8 cellular contexts compared by ENCODE assay signal in genomic region chr10:49538381-49539319, GRCh38. TPM values are rescaled to one million over a fixed set of nuclear protein-coding genes. Genes with fewer than 3 reads are reported as not detected.
DNase-seq lines count a peak whose midpoint lies in the region; ATAC-seq and TF ChIP-seq lines count a peak whose summit lies in the region.

Gene ERCC6, minus strand, starts transcription at chr10:49539121.

- no peaks in the 10 kb centered on the region for H3K9me3 ChIP-seq in upper lobe of left lung

- peak; percentile 88 for TF ChIP-seq POLR2A in GM15510 (IDR thresholded peaks at IDR 0.05; ENCODE audit: borderline replicate concordance, extremely low read depth, insufficient read length)
- peak in 3 of 4 donors; percentile 85 to 89 (median 88) for TF ChIP-seq POLR2A in upper lobe of left lung (IDR thresholded peaks at IDR 0.05)

- H3K27me3 ChIP-seq in upper lobe of left lung = no peaks in the 10 kb centered on the region

- no peak for TF ChIP-seq EP300 in upper lobe of left lung (IDR thresholded peaks at IDR 0.05)

- TF ChIP-seq CTCF in upper lobe of left lung (IDR thresholded peaks at IDR 0.05) = peak in 3 of 6 experiments; percentile 12 to 39 (median 38)

- ATAC-seq in HG02884 (IDR thresholded peaks at IDR 0.05; ENCODE audit: unreplicated experiment) (peak; percentile 78), left cardiac atrium (peak; percentile 99), upper lobe of left lung (ENCODE audit: low FRiP score in 2 of 2) (peak; percentile 98)

- no peaks in the 10 kb centered on the region for H3K36me3 ChIP-seq in upper lobe of left lung

- H3K4me3 ChIP-seq in upper lobe of left lung = peak within 1 kb of the TSS; percentile 55 to 76 (median 62)

- intact Hi-C loops in T-helper 1 cell treated with Interleukin-12 subunit alpha and Interleukin-12 subunit beta and Interleukin-4 antibody, amounts not matched to agents 30 ng/mL and 1 ng/mL, for 36 hours (cut with micrococcal nuclease) = loop anchor here (1.0 to 5.0 kb wide), 10 partner anchors 30 to 1232 kb away; partner anchors contain the start of genes MAPK8 and WASHC2A
- intact Hi-C loops in left cardiac atrium (cut with DNase I) = no loop called here
- intact Hi-C loops in posterior vena cava (cut with DNase I) = no loop called here

- peaks cover 0 to 23% (median 17%) of the 10 kb centered on the region in 4 donors for H3K4me1 ChIP-seq in upper lobe of left lung

- H3K27ac ChIP-seq in upper lobe of left lung = peak within 1 kb of the TSS; percentile 81 to 88 (median 86)

- peak; percentile 88 for DNase-seq in NCI-H146 treated with DMSO at 0.1 percent for 48 hours (lab: John Stamatoyannopoulos, UW; ENCODE audit: unreplicated experiment)
- peak; percentile 92 for DNase-seq in amniotic stem cell (lab: John Stamatoyannopoulos, UW)
- DNase-seq in left cardiac atrium = peak; percentile 99
- peak; percentile 100 for DNase-seq in posterior vena cava (ENCODE audit: low spot score)
- peak; percentile 98 to 99 for DNase-seq in upper lobe of left lung

- 3 to 10% methylated on average over 9 to 32 of the region's 75 CpGs for WGBS in upper lobe of left lung, 2 donors

RNA-seq across cellular contexts. Expression of gene ERCC6, which starts in this region (rescaled TPM):
- total RNA-seq in T-helper 1 cell treated with Interleukin-12 subunit alpha and Interleukin-12 subunit beta and Interleukin-4 antibody, amounts not matched to agents 30 ng/mL and 1 ng/mL, for 36 hours = 21.0 and 21.5 TPM in 2 replicates
- total RNA-seq in left cardiac atrium (10 to 100 TPM; 17.1 to 19.6 TPM), posterior vena cava (10 to 100 TPM; 17.0 to 17.3 TPM), upper lobe of left lung (10 to 100 TPM in 5 of 6 donors, 1 to 10 TPM in 1; 8.4 to 30.4 (median 23.3) TPM)

Comparison
In these comparisons a context has a peak if more than half of its experiments do, and no peak if none do; other contexts are left out.
1. Peak in every context shown above with its lines: DNase-seq, ATAC-seq, H3K4me3 ChIP-seq and H3K27ac ChIP-seq.